9 cellular contexts compared by ENCODE assay signal in the genomic region with DNA sequence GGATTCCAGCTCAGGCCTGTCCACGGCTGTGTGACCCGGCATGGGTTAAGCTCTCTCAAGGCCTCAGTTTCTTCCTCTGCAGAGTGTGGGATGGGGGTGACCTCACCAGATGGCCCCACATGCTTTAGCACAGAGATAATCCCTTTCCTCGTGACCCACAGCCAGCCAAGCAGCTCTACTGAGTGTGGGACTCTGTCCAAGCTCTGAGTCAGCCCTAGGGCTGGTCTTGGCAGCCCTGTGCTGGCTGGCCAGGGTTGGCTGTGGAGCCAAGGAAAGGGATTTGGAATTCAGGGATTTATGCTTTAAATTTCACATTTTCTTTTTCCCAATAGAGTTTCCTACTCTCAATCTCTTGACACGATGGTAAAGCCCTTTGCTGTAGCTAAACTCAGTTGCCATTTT. TPM values are rescaled to one million over a fixed set of nuclear protein-coding genes. Genes with fewer than 3 reads are reported as not detected.
DNase-seq lines count a peak whose midpoint lies in the region; ATAC-seq, FAIRE-seq and TF ChIP-seq lines count a peak whose summit lies in the region.
"Had no signal": no experiment of that assay in that cellular context is flagged by ENCODE, and none has a peak within 500 bp of the region (broad histone marks: within the 10 kb centered on the region; RNA-seq: fewer than 3 reads in every experiment).

No MANE protein-coding gene starts in this region.

- in situ Hi-C loops in T47D (cut with HindIII; ENCODE audit: low pct_unique_long_range_greater_than_20kb, low sequenced_read_pairs): no loop called here

- intact Hi-C loops in kidney (cut with DNase I): no loop called here

- H3K36me3 ChIP-seq in kidney (ENCODE audit: control insufficient read depth in 1 of 2, insufficient read depth in 2 of 2, low read length in 2 of 2): no peaks in the 10 kb centered on the region

- H3K9me3 ChIP-seq in kidney (ENCODE audit: control insufficient read depth in 1 of 2, low read length in 2 of 2): no peaks in the 10 kb centered on the region

- no peak for ATAC-seq in GM18519 (IDR thresholded peaks at IDR 0.05; ENCODE audit: low FRiP score, unreplicated experiment)
- ATAC-seq: naive thymus-derived CD8-positive, alpha-beta T cell had no signal

- peak overlapping the region in 1 of 2 donors; percentile 47 for H3K9ac ChIP-seq in kidney (ENCODE audit: low read length in 2 of 2)

- FAIRE-seq in kidney (lab: Jason Lieb, UNC): peak; percentile 83

- peaks cover 20 to 22% of the 10 kb centered on the region in 2 donors for H3K4me1 ChIP-seq in kidney (ENCODE audit: control insufficient read depth in 1 of 2, insufficient read depth in 1 of 2, low read depth in 1 of 2, low read length in 2 of 2)

- H3K27ac ChIP-seq in kidney (ENCODE audit: low read depth in 2 of 2, low read length in 2 of 2): peak overlapping the region; percentile 82 to 90

- no peak for TF ChIP-seq CTCF in kidney (IDR thresholded peaks at IDR 0.05; ENCODE audit: borderline replicate concordance, extremely low read depth, insufficient read depth)

- H3K4me3 ChIP-seq in kidney (ENCODE audit: low read length in 2 of 2): no peak overlapping the region

- DNase-seq in HUDEP-2 (lab: John Stamatoyannopoulos, UW; ENCODE audit: unreplicated experiment in 76 of 76) (peak in 71 of 76 experiments; percentile 14 to 91 (median 70)), T47D (ENCODE audit: low read depth in 1 of 2, low spot score in 1 of 2) (peak; percentile 78 to 92), kidney (peak; percentile 95), stromal cell of bone marrow (ENCODE audit: low read depth) (peak; percentile 97), UCSD-AML1 (lab: John Stamatoyannopoulos, UW; ENCODE audit: unreplicated experiment) (no peak), NCI-H187 (lab: John Stamatoyannopoulos, UW) (no peak), NOMO-1 (lab: John Stamatoyannopoulos, UW; ENCODE audit: unreplicated experiment in 2 of 2) (no peak)

RNA-seq across cellular contexts. Expression of a gene that starts 19.7 kb away (rescaled TPM):
- 116 TPM for total RNA-seq in kidney
- 16.7 TPM for polyA plus RNA-seq in kidney (ENCODE audit: insufficient read depth, low read depth, low replicate concordance)

RNA-seq across cellular contexts. Expression of a gene that starts 56.8 kb away (rescaled TPM):
- 170 TPM for total RNA-seq in kidney
- 96.1 TPM for polyA plus RNA-seq in kidney (ENCODE audit: insufficient read depth, low read depth, low replicate concordance)

Comparison
In these comparisons a context has a peak if more than half of its experiments do, and no peak if none do; other contexts are left out.
1. DNase-seq: peak in HUDEP-2 (71 of 76), T47D (2 of 2), kidney (single experiment) and stromal cell of bone marrow (single experiment); none in UCSD-AML1 (single experiment), NCI-H187 (0 of 2) and NOMO-1 (0 of 2).